In the genomic region with DNA sequence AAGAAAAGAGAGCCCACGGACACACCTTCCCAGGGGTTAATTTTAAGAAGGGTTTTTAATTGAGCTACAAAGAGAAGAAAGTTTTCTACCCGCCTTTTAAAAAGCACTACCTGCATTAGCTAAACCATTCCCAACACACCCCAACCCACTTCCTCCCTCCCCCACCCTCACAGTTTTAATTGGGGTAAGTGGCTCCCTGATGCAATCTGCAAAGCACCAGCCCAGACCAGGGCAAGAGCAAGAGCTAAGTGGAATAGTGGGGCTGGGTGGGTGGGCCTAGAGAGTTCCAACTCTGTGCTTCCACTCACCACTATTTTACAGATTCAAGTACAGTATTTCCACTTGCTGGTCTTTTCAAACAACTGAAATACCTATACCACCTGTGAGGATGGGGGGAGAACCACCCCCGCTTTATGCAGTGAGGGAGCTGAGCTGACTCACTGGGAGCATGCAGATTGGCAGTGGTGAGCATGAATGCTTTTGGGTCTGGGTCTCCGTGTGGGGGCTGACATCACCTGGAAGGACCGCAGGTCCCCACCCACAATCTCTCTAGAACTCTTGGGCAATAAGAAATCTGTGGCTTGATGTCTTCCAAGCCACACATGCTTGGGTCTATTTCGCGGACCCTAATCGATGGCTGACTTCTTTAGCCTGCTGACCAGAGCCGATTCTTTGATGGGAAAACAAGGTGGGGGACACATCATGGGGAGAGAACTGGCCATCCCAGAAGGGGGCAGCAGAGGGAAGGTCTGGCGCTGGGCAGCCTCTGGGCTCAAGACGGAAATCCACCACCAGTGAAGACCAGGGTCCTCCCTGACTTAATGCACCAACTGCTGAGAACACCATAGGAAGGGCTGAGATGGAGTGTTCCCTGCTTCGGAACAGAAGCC, we compare ENCODE assay signal across 1 cellular context.
TF ChIP-seq lines count a peak whose summit lies in the region.

No MANE protein-coding gene starts in this region.

TF ChIP-seq in H1, 55 proteins besides CTCF, POLR2A, EP300 and RAD21:
- TF ChIP-seq, protein P1, sequence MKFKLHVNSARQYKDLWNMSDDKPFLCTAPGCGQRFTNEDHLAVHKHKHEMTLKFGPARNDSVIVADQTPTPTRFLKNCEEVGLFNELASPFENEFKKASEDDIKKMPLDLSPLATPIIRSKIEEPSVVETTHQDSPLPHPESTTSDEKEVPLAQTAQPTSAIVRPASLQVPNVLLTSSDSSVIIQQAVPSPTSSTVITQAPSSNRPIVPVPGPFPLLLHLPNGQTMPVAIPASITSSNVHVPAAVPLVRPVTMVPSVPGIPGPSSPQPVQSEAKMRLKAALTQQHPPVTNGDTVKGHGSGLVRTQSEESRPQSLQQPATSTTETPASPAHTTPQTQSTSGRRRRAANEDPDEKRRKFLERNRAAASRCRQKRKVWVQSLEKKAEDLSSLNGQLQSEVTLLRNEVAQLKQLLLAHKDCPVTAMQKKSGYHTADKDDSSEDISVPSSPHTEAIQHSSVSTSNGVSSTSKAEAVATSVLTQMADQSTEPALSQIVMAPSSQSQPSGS (IDR thresholded peaks at IDR 0.05; ENCODE audit: low read length): peak; percentile 9; the same call in 1 of the 2 replicates
- TF ChIP-seq YY1 (IDR thresholded peaks at IDR 0.05; ENCODE audit: low read depth, low read length) (0 out of 2 replicates have a peak, but pooled peaks have one; percentile 41), JUND (IDR thresholded peaks at IDR 0.05; ENCODE audit: low read length) (peak; percentile 10; the same call in 1 of the 2 replicates), TAF1 (IDR thresholded peaks at IDR 0.05; ENCODE audit: low read depth, low read length) (0 out of 2 replicates have a peak, but pooled peaks have one; percentile 25), NANOG (IDR thresholded peaks at IDR 0.05; ENCODE audit: insufficient read depth, low read depth, low read length, poor library complexity, severe bottlenecking) (no peak), CEBPB (IDR thresholded peaks at IDR 0.05; ENCODE audit: low read depth, low read length) (peak; percentile 41; the same call in 1 of the 2 replicates), TCF12 (IDR thresholded peaks at IDR 0.05; ENCODE audit: low read depth, low read length) (0 out of 2 replicates have a peak, but pooled peaks have one; percentile 32), SIX5 (IDR thresholded peaks at IDR 0.05; ENCODE audit: low read depth, low read length) (no peak), KDM1A (IDR thresholded peaks at IDR 0.05; ENCODE audit: borderline replicate concordance, low read length) (0 out of 2 replicates have a peak, but pooled peaks have one; percentile 9), EGR1 (IDR thresholded peaks at IDR 0.05; ENCODE audit: borderline replicate concordance, low read depth, low read length) (peak; percentile 50; the same call in 1 of the 2 replicates), ASH2L (IDR thresholded peaks at IDR 0.05; ENCODE audit: low read length) (peak; percentile 1), SUZ12 (IDR thresholded peaks at IDR 0.05; ENCODE audit: low read length) (no peak)
